In genomic region chr6:45681860-45682488, GRCh38 we compare ENCODE assay signal across 8 cellular contexts.
DNase-seq lines count a peak whose midpoint lies in the region; ATAC-seq and TF ChIP-seq lines count a peak whose summit lies in the region.

No MANE protein-coding gene starts in this region.

- no peak overlapping the region for H4K91ac ChIP-seq in trophoblast cell (ENCODE audit: low read depth, low read length)

- POLR2A ChIA-PET in activated CD4-positive, alpha-beta T cell treated with anti-CD3 and anti-CD28 coated beads, Interleukin-2, amount 10 ng/mL, durations not matched to agents 7 days and 5 days (lab: Charles Lee): no interaction called here

- H3K27ac ChIP-seq in trophoblast cell (ENCODE audit: low read depth, low read length): no peak overlapping the region

- H3K4me1 ChIP-seq in trophoblast cell (ENCODE audit: control insufficient read depth in 1 of 2, insufficient read depth in 2 of 2, low read length in 2 of 2): peaks cover 0 to 3% of the 10 kb centered on the region in 2 experiments

- no peak overlapping the region for H2BK120ac ChIP-seq in trophoblast cell (ENCODE audit: insufficient read depth, low read length, poor library complexity)

- no peaks in the 10 kb centered on the region for H3K36me3 ChIP-seq in trophoblast cell (ENCODE audit: control insufficient read depth in 1 of 2, insufficient read depth in 2 of 2, low read length in 2 of 2)

- H3K18ac ChIP-seq in trophoblast cell (ENCODE audit: low read length): no peak overlapping the region

- H3K27me3 Mint-ChIP-seq in activated CD4-positive, alpha-beta T cell treated with anti-CD3 and anti-CD28 coated beads, Interleukin-2, amount 10 ng/mL, durations not matched to agents 7 days and 5 days: peaks cover 2% of the 10 kb centered on the region
- peaks cover 4% of the 10 kb centered on the region for H3K27me3 Mint-ChIP-seq in mesothelial cell of epicardium (ENCODE audit: low read depth)

- no peak overlapping the region for H2BK5ac ChIP-seq in trophoblast cell (ENCODE audit: low read depth, low read length, poor library complexity)

- ATAC-seq in GM19452 (IDR thresholded peaks at IDR 0.05; ENCODE audit: unreplicated experiment) (peak; percentile 89), HG03354 (IDR thresholded peaks at IDR 0.05; ENCODE audit: poor library complexity, severe bottlenecking, unreplicated experiment) (peak; percentile 87)

- H3K14ac ChIP-seq in trophoblast cell (ENCODE audit: low read length): no peak overlapping the region

- no peak overlapping the region for H4K8ac ChIP-seq in trophoblast cell (ENCODE audit: low read depth, low read length)

- H3K4me1 Mint-ChIP-seq in activated CD4-positive, alpha-beta T cell treated with anti-CD3 and anti-CD28 coated beads, Interleukin-2, amount 10 ng/mL, durations not matched to agents 7 days and 5 days: peaks cover 32% of the 10 kb centered on the region
- peaks cover 23% of the 10 kb centered on the region for H3K4me1 Mint-ChIP-seq in mesothelial cell of epicardium

- H3K9me3 ChIP-seq in trophoblast cell (ENCODE audit: insufficient read depth, low read depth, low read length): no peaks in the 10 kb centered on the region

- no peak overlapping the region for H3K4me2 ChIP-seq in trophoblast cell (ENCODE audit: low read length)

- no peak overlapping the region for H3K4me3 Mint-ChIP-seq in activated CD4-positive, alpha-beta T cell treated with anti-CD3 and anti-CD28 coated beads, Interleukin-2, amount 10 ng/mL, durations not matched to agents 7 days and 5 days
- H3K4me3 Mint-ChIP-seq in mesothelial cell of epicardium: no peak overlapping the region

- CTCF ChIA-PET in activated CD4-positive, alpha-beta T cell treated with anti-CD3 and anti-CD28 coated beads, Interleukin-2, amount 10 ng/mL, durations not matched to agents 7 days and 5 days (lab: Charles Lee): interaction anchor here (0.6 to 2.5 kb wide), 5 partner anchors 20 to 224 kb away, joined by 3 to 6 read pairs (median 3); no protein-coding TSS in a partner anchor

- no peak overlapping the region for H2BK12ac ChIP-seq in trophoblast cell (ENCODE audit: low read length)

- no peak overlapping the region for H2AK5ac ChIP-seq in trophoblast cell (ENCODE audit: low read length)

- H3K79me2 ChIP-seq in trophoblast cell (ENCODE audit: control insufficient read depth, insufficient read depth, low read length, poor library complexity): no peaks in the 10 kb centered on the region

- no peak for TF ChIP-seq CTCF in mesothelial cell of epicardium (IDR thresholded peaks at IDR 0.05; ENCODE audit: unreplicated experiment)

- WGBS in trophoblast cell (ENCODE audit: extremely low coverage, insufficient coverage, insufficient read length): no CpG with 5 or more reads among the region's 4 CpGs

- no peak overlapping the region for H3K23ac ChIP-seq in trophoblast cell (ENCODE audit: low read length)

- peak; percentile 24 for DNase-seq in ELF-1 (ENCODE audit: low read depth, low spot score)
- peak; percentile 65 for DNase-seq in activated CD4-positive, alpha-beta T cell treated with anti-CD3 and anti-CD28 coated beads, Interleukin-2, amount 10 ng/mL, durations not matched to agents 7 days and 5 days
- DNase-seq in trophoblast cell: peak; percentile 25 to 38
- DNase-seq in NCI-H774 (lab: John Stamatoyannopoulos, UW): no peak
- DNase-seq in mesothelial cell of epicardium (ENCODE audit: low spot score in 2 of 2, unreplicated experiment in 2 of 2): no peak
- DNase-seq in activated CD4-positive, CD25-positive, alpha-beta regulatory T cell treated with anti-CD3 and anti-CD28 coated beads, Interleukin-2, amount 50 U/mL, for 72 hours: no peak

- no peak overlapping the region for H3K4ac ChIP-seq in trophoblast cell (ENCODE audit: low read depth, low read length)

- H2AFZ ChIP-seq in trophoblast cell (ENCODE audit: insufficient read depth, low read length, poor library complexity): no peak overlapping the region

- peaks cover 20% of the 10 kb centered on the region for H3K36me3 Mint-ChIP-seq in activated CD4-positive, alpha-beta T cell treated with anti-CD3 and anti-CD28 coated beads, Interleukin-2, amount 10 ng/mL, durations not matched to agents 7 days and 5 days (ENCODE audit: low read depth)
- peaks cover 3% of the 10 kb centered on the region for H3K36me3 Mint-ChIP-seq in mesothelial cell of epicardium

- no peaks in the 10 kb centered on the region for H3K79me1 ChIP-seq in trophoblast cell (ENCODE audit: low read length)

- H3K9ac ChIP-seq in trophoblast cell (ENCODE audit: low read length): no peak overlapping the region

- no peaks in the 10 kb centered on the region for H3K27me3 ChIP-seq in trophoblast cell (ENCODE audit: insufficient read depth, low read length)

- H3K4me3 ChIP-seq in trophoblast cell (ENCODE audit: low read depth, low read length): no peak overlapping the region

- no peak overlapping the region for H3K27ac Mint-ChIP-seq in activated CD4-positive, alpha-beta T cell treated with anti-CD3 and anti-CD28 coated beads, Interleukin-2, amount 10 ng/mL, durations not matched to agents 7 days and 5 days
- H3K27ac Mint-ChIP-seq in mesothelial cell of epicardium: no peak overlapping the region

- no peak overlapping the region for H4K12ac ChIP-seq in trophoblast cell (ENCODE audit: low read depth, low read length)

- H3K9me3 Mint-ChIP-seq in activated CD4-positive, alpha-beta T cell treated with anti-CD3 and anti-CD28 coated beads, Interleukin-2, amount 10 ng/mL, durations not matched to agents 7 days and 5 days: peaks cover 27% of the 10 kb centered on the region
- H3K9me3 Mint-ChIP-seq in mesothelial cell of epicardium: peaks cover 9% of the 10 kb centered on the region

Comparison
In these comparisons a context has a peak if more than half of its experiments do, and no peak if none do; other contexts are left out.
1. DNase-seq: peak in ELF-1 (single experiment), activated CD4-positive, alpha-beta T cell treated with anti-CD3 and anti-CD28 coated beads, Interleukin-2, amount 10 ng/mL, durations not matched to agents 7 days and 5 days (single experiment) and trophoblast cell (2 of 2); none in NCI-H774 (single experiment), mesothelial cell of epicardium (0 of 2) and activated CD4-positive, CD25-positive, alpha-beta regulatory T cell treated with anti-CD3 and anti-CD28 coated beads, Interleukin-2, amount 50 U/mL, for 72 hours (single experiment).